4 cellular contexts compared by ENCODE assay signal in genomic region chr3:35862057-35862456, GRCh38.
"Had no signal": no experiment of that assay in that cellular context is flagged by ENCODE, and none has a peak within 500 bp of the region (broad histone marks: within the 10 kb centered on the region; RNA-seq: fewer than 3 reads in every experiment).

No MANE protein-coding gene starts in this region.

- DNase-seq: H9, HCEC 1CT, IMR-90 had no signal

- ATAC-seq: GM23338 had no signal

- H3K4me3 ChIP-seq: GM23338 had no signal

- H2AFZ ChIP-seq: GM23338 had no signal

- H3K4me2 ChIP-seq: GM23338 had no signal
